17 cellular contexts compared by ENCODE assay signal in genomic region chrX:16834811-16835210, GRCh38.
"Had no signal": no experiment of that assay in that cellular context is flagged by ENCODE, and none has a peak within 500 bp of the region (broad histone marks: within the 10 kb centered on the region; RNA-seq: fewer than 3 reads in every experiment).

No MANE protein-coding gene starts in this region.

- ATAC-seq: activated CD4-positive, CD25-positive, alpha-beta regulatory T cell treated with anti-CD3 and anti-CD28 coated beads, Interleukin-2, amount 50 U/mL, for 24 hours; gastroesophageal sphincter had no signal

- H3K27ac Mint-ChIP-seq: activated naive CD4-positive, alpha-beta T cell treated with anti-CD3 and anti-CD28 coated beads, Interleukin-2, amount 10 ng/mL, durations not matched to agents 7 days and 5 days; dendritic cell treated with granulocyte-macrophage colony-stimulating factor and Interleukin-4, amounts not matched to agents 40 ng/mL and 50 ng/mL, for 4 days had no signal

- H3K27ac ChIP-seq: brain microvascular endothelial cell, ovary had no signal

- H3K27me3 Mint-ChIP-seq: activated naive CD4-positive, alpha-beta T cell treated with anti-CD3 and anti-CD28 coated beads, Interleukin-2, amount 10 ng/mL, durations not matched to agents 7 days and 5 days; dendritic cell treated with granulocyte-macrophage colony-stimulating factor and Interleukin-4, amounts not matched to agents 40 ng/mL and 50 ng/mL, for 4 days had no signal

- H3K4me3 ChIP-seq: gastroesophageal sphincter, ovary, stomach had no signal

- H3K4me3 Mint-ChIP-seq: activated naive CD4-positive, alpha-beta T cell treated with anti-CD3 and anti-CD28 coated beads, Interleukin-2, amount 10 ng/mL, durations not matched to agents 7 days and 5 days; dendritic cell treated with granulocyte-macrophage colony-stimulating factor and Interleukin-4, amounts not matched to agents 40 ng/mL and 50 ng/mL, for 4 days; neural crest cell had no signal

- H3K36me3 ChIP-seq: ovary had no signal

- H3K27me3 ChIP-seq: brain microvascular endothelial cell, gastroesophageal sphincter, ovary, stomach had no signal

- DNase-seq: activated CD4-positive, alpha-beta T cell treated with anti-CD3 and anti-CD28 coated beads, Interleukin-2, amount 50 U/mL, for 1 hour; activated naive CD4-positive, alpha-beta T cell treated with anti-CD3 and anti-CD28 coated beads, Interleukin-2, amount 10 ng/mL, durations not matched to agents 7 days and 5 days; activated T-cell treated with anti-CD3 and anti-CD28 coated beads, Interleukin-2, amount 50 U/mL, for 1 hour; brain microvascular endothelial cell; effector memory CD4-positive, alpha-beta T cell; kidney; ovary; SK-N-SH; stimulated activated CD4-positive, alpha-beta T cell treated with anti-CD3 and anti-CD28 coated beads, Interleukin-12 subunit alpha, Interleukin-12 subunit beta, amount 100 ng/mL, for 4 hours; stimulated activated CD4-positive, alpha-beta T cell treated with anti-CD3 and anti-CD28 coated beads, Interleukin-2, amount 100 ng/mL, for 24 hours; stomach; T-helper 1 cell; T1000 had no signal

- H3K4me1 Mint-ChIP-seq: activated naive CD4-positive, alpha-beta T cell treated with anti-CD3 and anti-CD28 coated beads, Interleukin-2, amount 10 ng/mL, durations not matched to agents 7 days and 5 days had no signal

- H3K9me3 ChIP-seq: gastroesophageal sphincter, ovary, SK-N-SH, stomach had no signal

- H3K9me3 Mint-ChIP-seq: activated naive CD4-positive, alpha-beta T cell treated with anti-CD3 and anti-CD28 coated beads, Interleukin-2, amount 10 ng/mL, durations not matched to agents 7 days and 5 days; dendritic cell treated with granulocyte-macrophage colony-stimulating factor and Interleukin-4, amounts not matched to agents 40 ng/mL and 50 ng/mL, for 4 days; neural crest cell had no signal

- H3K9ac ChIP-seq: SK-N-SH had no signal
